Comparison of ENCODE assay signal across 9 cellular contexts in genomic region chr3:47225310-47225906, GRCh38. TPM values are rescaled to one million over a fixed set of nuclear protein-coding genes. Genes with fewer than 3 reads are reported as not detected.
DNase-seq lines count a peak whose midpoint lies in the region; ATAC-seq and TF ChIP-seq lines count a peak whose summit lies in the region.
"Had no signal": no experiment of that assay in that cellular context is flagged by ENCODE, and none has a peak within 500 bp of the region (broad histone marks: within the 10 kb centered on the region; RNA-seq: fewer than 3 reads in every experiment).

No MANE protein-coding gene starts in this region.

- no peaks in the 10 kb centered on the region for H3K27me3 Mint-ChIP-seq in activated T-cell treated with anti-CD3 and anti-CD28 coated beads, Interleukin-2, amount 50 U/mL, for 72 hours (ENCODE audit: low read depth)

- no peak for TF ChIP-seq CTCF in astrocyte of the spinal cord (IDR thresholded peaks at IDR 0.05; ENCODE audit: low read depth, low read length)

- H3K9me3 Mint-ChIP-seq in activated T-cell treated with anti-CD3 and anti-CD28 coated beads, Interleukin-2, amount 50 U/mL, for 72 hours = no peaks in the 10 kb centered on the region

- peak overlapping the region; percentile 14 for H3K27ac Mint-ChIP-seq in activated T-cell treated with anti-CD3 and anti-CD28 coated beads, Interleukin-2, amount 50 U/mL, for 72 hours

- in situ Hi-C loops in astrocyte of the spinal cord (cut with HindIII; ENCODE audit: low sequenced_read_pairs) = no loop called here

- peaks cover 5% of the 10 kb centered on the region for H3K4me1 Mint-ChIP-seq in activated T-cell treated with anti-CD3 and anti-CD28 coated beads, Interleukin-2, amount 50 U/mL, for 72 hours (ENCODE audit: low read depth)

- H3K4me3 ChIP-seq in astrocyte of the spinal cord (ENCODE audit: low read depth, low read length) = no peak overlapping the region

- no peak for ATAC-seq in activated T-cell treated with anti-CD3 and anti-CD28 coated beads, Interleukin-2, amount 50 U/mL, for 72 hours (replicated peaks in 1 of 2)
- ATAC-seq in HG03196 (IDR thresholded peaks at IDR 0.05; ENCODE audit: unreplicated experiment) (peak; percentile 48), GM19351 (IDR thresholded peaks at IDR 0.05; ENCODE audit: unreplicated experiment) (no peak)

- no peak for DNase-seq in activated T-cell treated with anti-CD3 and anti-CD28 coated beads, Interleukin-2, amount 50 U/mL, for 72 hours
- DNase-seq in activated T-cell treated with anti-CD3 and anti-CD28 coated beads for 4 hours (no peak), astrocyte of the spinal cord (ENCODE audit: low read depth, low spot score) (peak; percentile 25), stromal cell of bone marrow (ENCODE audit: low read depth) (peak; percentile 7), NCI-H1436 treated with DMSO at 0.1 percent for 48 hours (lab: John Stamatoyannopoulos, UW) (no peak)
- no peak for DNase-seq in effector CD4-positive, alpha-beta T cell
- DNase-seq: activated CD4-positive, alpha-beta T cell treated with anti-CD3 and anti-CD28 coated beads for 48 hours had no signal

- no peak overlapping the region for H3K4me3 Mint-ChIP-seq in activated T-cell treated with anti-CD3 and anti-CD28 coated beads, Interleukin-2, amount 50 U/mL, for 72 hours

- no peaks in the 10 kb centered on the region for H3K36me3 Mint-ChIP-seq in activated T-cell treated with anti-CD3 and anti-CD28 coated beads, Interleukin-2, amount 50 U/mL, for 72 hours (ENCODE audit: insufficient read depth in 2 of 2)

RNA-seq across cellular contexts. Expression of gene KIF9, which starts 57.2 kb away (rescaled TPM):
- 1 to 10 TPM; 3.2 to 4.0 TPM for total RNA-seq in activated T-cell treated with anti-CD3 and anti-CD28 coated beads, Interleukin-2, amount 50 U/mL, for 72 hours

RNA-seq across cellular contexts. Expression of gene KLHL18, which starts 57.3 kb away (rescaled TPM):
- total RNA-seq in activated T-cell treated with anti-CD3 and anti-CD28 coated beads, Interleukin-2, amount 50 U/mL, for 72 hours = 10 to 100 TPM; 22.6 to 29.0 TPM

Comparison
In these comparisons a context has a peak if more than half of its experiments do, and no peak if none do; other contexts are left out.
1. DNase-seq: peak in astrocyte of the spinal cord (single experiment) and stromal cell of bone marrow (single experiment); none in activated T-cell treated with anti-CD3 and anti-CD28 coated beads, Interleukin-2, amount 50 U/mL, for 72 hours (0 of 2), activated T-cell treated with anti-CD3 and anti-CD28 coated beads for 4 hours (single experiment), effector CD4-positive, alpha-beta T cell (single experiment) and NCI-H1436 treated with DMSO at 0.1 percent for 48 hours (single experiment).